34 cellular contexts compared by ENCODE assay signal in the genomic region with DNA sequence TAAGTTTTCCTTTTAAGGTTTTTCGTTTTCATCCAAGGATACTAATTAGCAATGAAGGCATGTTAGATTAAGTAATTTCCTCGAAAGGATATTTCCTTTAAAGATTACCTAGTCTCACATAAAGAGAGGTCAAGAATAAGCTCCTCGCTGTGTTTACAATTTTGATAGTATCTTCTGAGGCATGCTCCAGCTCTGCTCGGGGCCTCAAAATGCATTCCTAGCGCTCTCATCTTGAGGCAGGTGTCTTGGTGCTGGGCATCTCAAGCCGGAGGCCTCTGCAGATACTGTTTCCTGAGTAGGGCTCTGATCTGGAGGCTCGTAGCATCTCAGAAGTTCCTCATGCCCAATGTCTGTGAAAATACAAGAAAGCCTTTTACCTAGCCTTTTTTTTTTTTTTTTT.
"Had no signal": no experiment of that assay in that cellular context is flagged by ENCODE, and none has a peak within 500 bp of the region (broad histone marks: within the 10 kb centered on the region; RNA-seq: fewer than 3 reads in every experiment).

No MANE protein-coding gene starts in this region.

- DNase-seq: Karpas-422, Kasumi-1, MG63, MM.1S, MV-4-11, NCI-H1048, NCI-H1092, NCI-H1092 treated with DMSO at 0.1 percent for 48 hours, NCI-H1105, NCI-H1105 treated with DMSO at 0.1 percent for 48 hours, NCI-H1417, NCI-H1417 treated with DMSO at 0.1 percent for 48 hours, NCI-H1436, NCI-H1436 treated with DMSO at 0.1 percent for 48 hours, NCI-H146, NCI-H1694, NCI-H1694 treated with DMSO at 0.1 percent for 48 hours, NCI-H187, NCI-H187 treated with DMSO at 0.1 percent for 48 hours, NCI-H1930, NCI-H2029, NCI-H2029 treated with DMSO at 0.1 percent for 48 hours, NCI-H2081, NCI-H2081 treated with DMSO at 0.1 percent for 48 hours, NCI-H2107, NCI-H2171, NCI-H2171 treated with DMSO at 0.1 percent for 48 hours, NCI-H2227 treated with DMSO at 0.1 percent for 48 hours, NCI-H226, NCI-H345, NCI-H446, NCI-H446 treated with DMSO at 0.1 percent for 48 hours, NCI-H510A, NCI-H510A treated with DMSO at 0.1 percent for 48 hours had no signal

- H3K4me3 ChIP-seq: MG63 had no signal

- H3K9me3 ChIP-seq: MG63 had no signal

- H3K36me3 ChIP-seq: MG63 had no signal
